1 cellular context compared by ENCODE assay signal in the genomic region with DNA sequence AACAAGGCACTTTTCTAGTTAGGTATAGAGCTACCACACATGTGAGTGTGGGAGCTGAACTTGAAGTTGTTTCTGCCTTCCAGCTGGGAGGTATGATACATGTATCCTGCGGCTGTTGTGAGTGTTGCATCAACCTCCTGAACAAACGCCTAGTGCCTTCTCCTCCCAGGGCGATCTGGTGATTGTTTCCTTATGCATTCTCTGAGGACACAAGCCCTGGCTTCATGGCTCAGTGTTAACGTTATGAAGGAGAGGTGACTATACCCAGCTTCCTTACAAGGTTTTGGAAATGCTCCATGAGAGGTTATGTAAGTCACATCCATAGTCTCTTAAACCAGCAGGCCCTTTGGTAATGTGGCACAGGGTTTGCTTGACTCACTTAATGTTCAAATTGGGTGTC.
TF ChIP-seq lines count a peak whose summit lies in the region.

No MANE protein-coding gene starts in this region.

TF ChIP-seq in K562, 482 proteins besides CTCF, POLR2A, EP300 and RAD21 (continued from another document):
- TF ChIP-seq ZNF318 (IDR thresholded peaks at IDR 0.05; ENCODE audit: borderline replicate concordance in 1 of 2, low read depth in 1 of 2), result peak in 1 of 2 experiments; percentile 35; a peak in 1 of 4 replicates
- TF ChIP-seq TSC22D4 (tag; IDR thresholded peaks at IDR 0.05), result no peak
- peak; percentile 6; the same call in 1 of the 2 replicates for TF ChIP-seq MGA (IDR thresholded peaks at IDR 0.05)
- TF ChIP-seq RBM22 (IDR thresholded peaks at IDR 0.05; ENCODE audit: low read depth, low read length, poor library complexity, severe bottlenecking), result no peak
- no peak for TF ChIP-seq ZNF551 (CRISPR knock-in tag; IDR thresholded peaks at IDR 0.05)
- 0 out of 2 replicates have a peak, but pooled peaks have one; percentile 10 for TF ChIP-seq DPF2 (IDR thresholded peaks at IDR 0.05)
- peak in 1 of 2 experiments; percentile 51; a peak in 1 of 4 replicates for TF ChIP-seq SRF (CRISPR knock-in tag; IDR thresholded peaks at IDR 0.05)
- no peak for TF ChIP-seq ZNF175 (CRISPR knock-in tag; IDR thresholded peaks at IDR 0.05; ENCODE audit: low read depth)
- TF ChIP-seq JUND (IDR thresholded peaks at IDR 0.05; ENCODE audit: borderline replicate concordance, low read depth, low read length), result peak; percentile 45; the same call in 1 of the 2 replicates
- 0 out of 3 replicates have a peak, but pooled peaks have one; percentile 7 for TF ChIP-seq JUND (tag; IDR thresholded peaks at IDR 0.05; ENCODE audit: borderline replicate concordance, low read depth, low read length)
- 0 out of 2 replicates have a peak, but pooled peaks have one; percentile 6 for TF ChIP-seq MTA1 (IDR thresholded peaks at IDR 0.05; ENCODE audit: borderline replicate concordance)
